ENCODE assay signal across 19 cellular contexts in the genomic region with DNA sequence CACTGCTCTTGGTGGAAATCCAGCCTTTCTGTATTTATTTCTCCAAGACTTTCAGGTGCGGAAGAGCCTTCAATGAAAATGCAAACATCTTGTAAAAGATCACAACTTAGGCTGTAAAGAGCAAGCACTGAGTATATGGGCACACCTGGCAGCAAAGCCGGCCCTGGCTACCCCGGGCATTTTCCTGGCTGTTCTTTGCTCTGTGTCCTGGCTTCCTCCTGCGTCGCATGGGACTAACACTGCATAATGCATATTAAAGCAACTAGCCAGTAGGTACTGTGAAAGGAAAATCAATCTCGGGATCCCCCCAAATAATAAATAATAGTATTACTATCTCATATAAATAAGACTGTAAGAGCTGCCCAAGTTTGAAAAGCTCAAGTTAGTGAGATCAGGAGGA.
"Had no signal": no experiment of that assay in that cellular context is flagged by ENCODE, and none has a peak within 500 bp of the region (broad histone marks: within the 10 kb centered on the region; RNA-seq: fewer than 3 reads in every experiment).

No MANE protein-coding gene starts in this region.

- H3K4me3 ChIP-seq: cardiac muscle cell, heart left ventricle, lower lobe of right lung, smooth muscle cell, testis, tibial nerve had no signal

- ATAC-seq: left lobe of liver; lower lobe of right lung; naive thymus-derived CD4-positive, alpha-beta T cell; stimulated activated effector memory CD8-positive, alpha-beta T cell treated with anti-CD3 and anti-CD28 coated beads, Interleukin-12 subunit alpha, Interleukin-12 subunit beta, amount 100 ng/mL, for 72 hours; stimulated activated naive CD8-positive, alpha-beta T cell treated with anti-CD3 and anti-CD28 coated beads, Interleukin-15, amount 100 ng/mL, for 72 hours had no signal

- H3K36me3 ChIP-seq: cardiac muscle cell, heart left ventricle, lower lobe of right lung, tibial nerve had no signal

- H3K4me2 ChIP-seq: smooth muscle cell had no signal

- DNase-seq: cerebellar nuclear complex; heart left ventricle; hippocampal formation; kidney glomerular epithelial cell; lower lobe of right lung; mesendoderm; naive thymus-derived CD4-positive, alpha-beta T cell; posterior cingulate gyrus; stimulated activated CD4-positive, alpha-beta T cell treated with anti-CD3 and anti-CD28 coated beads, Interleukin-4, amount 100 ng/mL, for 1 hour; stimulated activated CD8-positive, alpha-beta memory T cell treated with anti-CD3 and anti-CD28 coated beads, Interleukin-4, amount 100 ng/mL, for 48 hours; stimulated activated naive CD8-positive, alpha-beta T cell treated with anti-CD3 and anti-CD28 coated beads, Interleukin-15, amount 100 ng/mL, for 72 hours; testis had no signal

- H3K27ac ChIP-seq: cardiac muscle cell, lower lobe of right lung, testis, tibial nerve had no signal

- H3K4me3 Mint-ChIP-seq: dendritic cell treated with granulocyte-macrophage colony-stimulating factor and Interleukin-4, amounts not matched to agents 40 ng/mL and 50 ng/mL, for 4 days; naive thymus-derived CD4-positive, alpha-beta T cell; neural crest cell; stimulated activated effector memory CD8-positive, alpha-beta T cell treated with anti-CD3 and anti-CD28 coated beads, Interleukin-12 subunit alpha, Interleukin-12 subunit beta, amount 100 ng/mL, for 72 hours; stimulated activated naive CD8-positive, alpha-beta T cell treated with anti-CD3 and anti-CD28 coated beads, Interleukin-15, amount 100 ng/mL, for 72 hours had no signal

- H3K4me1 ChIP-seq: lower lobe of right lung had no signal

- H3K27ac Mint-ChIP-seq: dendritic cell treated with granulocyte-macrophage colony-stimulating factor and Interleukin-4, amounts not matched to agents 40 ng/mL and 50 ng/mL, for 4 days; stimulated activated effector memory CD8-positive, alpha-beta T cell treated with anti-CD3 and anti-CD28 coated beads, Interleukin-12 subunit alpha, Interleukin-12 subunit beta, amount 100 ng/mL, for 72 hours had no signal

- H3K27me3 Mint-ChIP-seq: dendritic cell treated with granulocyte-macrophage colony-stimulating factor and Interleukin-4, amounts not matched to agents 40 ng/mL and 50 ng/mL, for 4 days; stimulated activated naive CD8-positive, alpha-beta T cell treated with anti-CD3 and anti-CD28 coated beads, Interleukin-15, amount 100 ng/mL, for 72 hours had no signal

- H3K36me3 Mint-ChIP-seq: stimulated activated effector memory CD8-positive, alpha-beta T cell treated with anti-CD3 and anti-CD28 coated beads, Interleukin-12 subunit alpha, Interleukin-12 subunit beta, amount 100 ng/mL, for 72 hours had no signal

- H3K27me3 ChIP-seq: cardiac muscle cell, heart left ventricle, testis, tibial nerve had no signal

- H3K9me3 Mint-ChIP-seq: dendritic cell treated with granulocyte-macrophage colony-stimulating factor and Interleukin-4, amounts not matched to agents 40 ng/mL and 50 ng/mL, for 4 days; naive thymus-derived CD4-positive, alpha-beta T cell; neural crest cell; stimulated activated effector memory CD8-positive, alpha-beta T cell treated with anti-CD3 and anti-CD28 coated beads, Interleukin-12 subunit alpha, Interleukin-12 subunit beta, amount 100 ng/mL, for 72 hours; stimulated activated naive CD8-positive, alpha-beta T cell treated with anti-CD3 and anti-CD28 coated beads, Interleukin-15, amount 100 ng/mL, for 72 hours had no signal

- H3K9me3 ChIP-seq: heart left ventricle, lower lobe of right lung, testis, tibial nerve had no signal
